16 cellular contexts compared by ENCODE assay signal in genomic region chr22:16932577-16932976, GRCh38.
DNase-seq lines count a peak whose midpoint lies in the region; ATAC-seq and TF ChIP-seq lines count a peak whose summit lies in the region.
"Had no signal": no experiment of that assay in that cellular context is flagged by ENCODE, and none has a peak within 500 bp of the region (broad histone marks: within the 10 kb centered on the region; RNA-seq: fewer than 3 reads in every experiment).

No MANE protein-coding gene starts in this region.

- no peaks in the 10 kb centered on the region for H3K4me1 ChIP-seq in Panc1 (ENCODE audit: control insufficient read depth, insufficient read depth, low read length)
- H3K4me1 ChIP-seq: Caco-2, tibial artery had no signal

- no peaks in the 10 kb centered on the region for H3K36me3 ChIP-seq in Panc1 (ENCODE audit: control insufficient read depth, insufficient read depth, low read length)
- H3K36me3 ChIP-seq: tibial artery, WERI-Rb-1 had no signal

- POLR2A ChIA-PET in Panc1 (lab: Charles Lee), result no interaction called here

- CTCF ChIA-PET in Panc1 (lab: Charles Lee), result interaction anchor here (0.6 to 1.6 kb wide), 3 partner anchors 126 to 142 kb away, joined by 3 to 13 read pairs (median 3); no protein-coding TSS in a partner anchor

- no peak overlapping the region for H3K4me3 ChIP-seq in Panc1 (ENCODE audit: low read depth in 2 of 2, low read length in 2 of 2)
- H3K4me3 ChIP-seq: tibial artery had no signal

- H3K27me3 ChIP-seq in Panc1 (ENCODE audit: control insufficient read depth, insufficient read depth, low read length), result no peaks in the 10 kb centered on the region; the same call in 1 of the 2 replicates

- peak; percentile 16; the same call in 1 of the 2 replicates for TF ChIP-seq CTCF in GM12874 (IDR thresholded peaks at IDR 0.05; ENCODE audit: insufficient read depth, low read depth, low read length)
- TF ChIP-seq CTCF in Panc1 (IDR thresholded peaks at IDR 0.05), result peak; percentile 34

- no peaks in the 10 kb centered on the region for H3K9me3 ChIP-seq in Panc1 (ENCODE audit: control insufficient read depth, insufficient read depth, low read depth, low read length)
- H3K9me3 ChIP-seq: Caco-2, tibial artery had no signal

- no peak overlapping the region for H3K27ac ChIP-seq in Panc1 (ENCODE audit: low read length)
- H3K27ac ChIP-seq: tibial artery, WERI-Rb-1 had no signal

- peak; percentile 68; the same call in 1 of the 2 replicates for ATAC-seq in Panc1
- ATAC-seq in HG03135 (IDR thresholded peaks at IDR 0.05; ENCODE audit: unreplicated experiment), result no peak
- ATAC-seq: activated naive CD8-positive, alpha-beta T cell treated with anti-CD3 and anti-CD28 coated beads, Interleukin-2, amount 50 U/mL, for 24 hours; Right ventricle myocardium inferior had no signal

- intact Hi-C loops in Panc1 (cut with micrococcal nuclease; ENCODE audit: unreplicated experiment), result loop anchor here (1.0 kb wide), 1 partner anchor 126 kb away; no protein-coding TSS in a partner anchor
- intact Hi-C loops in head of caudate nucleus (cut with DNase I), result loop anchor here (10.0 kb wide), 1 partner anchor 122 kb away; no protein-coding TSS in a partner anchor

- peak; percentile 20 for DNase-seq in DMS153 (lab: John Stamatoyannopoulos, UW)
- no peak for DNase-seq in DMS153 treated with DMSO at 0.1 percent for 48 hours (lab: John Stamatoyannopoulos, UW; ENCODE audit: unreplicated experiment)
- DNase-seq in Panc1 (ENCODE audit: low read depth, low spot score), result no peak
- peak in 22 of 42 donors; percentile 7 to 64 (median 36) for DNase-seq in head of caudate nucleus
- no peak for DNase-seq in T-helper 9 cell
- no peak for DNase-seq in NCI-H774 (lab: John Stamatoyannopoulos, UW)
- DNase-seq: 8988T; activated naive CD8-positive, alpha-beta T cell treated with anti-CD3 and anti-CD28 coated beads, Interleukin-2, amount 50 U/mL, for 24 hours; activated T-cell treated with anti-CD3 and anti-CD28 coated beads for 4 hours; occipital lobe; tibial artery; WERI-Rb-1 had no signal

- in situ Hi-C loops in Panc1 (cut with HindIII; ENCODE audit: low pct_unique_long_range_greater_than_20kb, low sequenced_read_pairs), result no loop called here

- no TSS peak for BruUV-seq in Panc1 (replicated peaks; lab: Mats Ljungman, UMichigan)

Comparison
In these comparisons a context has a peak if more than half of its experiments do, and no peak if none do; other contexts are left out.
1. DNase-seq: peak in DMS153 (single experiment) and head of caudate nucleus (22 of 42); none in DMS153 treated with DMSO at 0.1 percent for 48 hours (single experiment), Panc1 (single experiment), T-helper 9 cell (single experiment) and NCI-H774 (single experiment).